ENCODE assay signal across 13 cellular contexts in genomic region chr4:87819281-87819919, GRCh38. TPM values are rescaled to one million over a fixed set of nuclear protein-coding genes. Genes with fewer than 3 reads are reported as not detected.
A peak's percentile ranks its signal among the peaks of the same experiment; 100 is the strongest.
DNase-seq lines count a peak whose midpoint lies in the region; ATAC-seq and TF ChIP-seq lines count a peak whose summit lies in the region.
"Had no signal": no experiment of that assay in that cellular context is flagged by ENCODE, and none has a peak within 500 bp of the region (broad histone marks: within the 10 kb centered on the region; RNA-seq: fewer than 3 reads in every experiment).

No MANE protein-coding gene starts in this region.

- DNase-seq in AG09319 (ENCODE audit: extremely low read depth, low read depth) (peak; percentile 5), M059J (ENCODE audit: low read depth) (peak; percentile 93), brain pericyte (ENCODE audit: low read depth, low spot score) (peak; percentile 16), kidney glomerular epithelial cell (lab: John Stamatoyannopoulos, UW) (peak; percentile 45), NAMALWA (ENCODE audit: low spot score) (no peak), dedifferentiated amniotic fluid mesenchymal stem cell (ENCODE audit: extremely low spot score) (no peak)
- DNase-seq in activated T-cell treated with anti-CD3 and anti-CD28 coated beads, Interleukin-2, amount 50 U/mL, for 48 hours: no peak
- DNase-seq: activated CD8-positive, alpha-beta T cell treated with anti-CD3 and anti-CD28 coated beads, Interleukin-2, amount 10 ng/mL, durations not matched to agents 7 days and 5 days; heart left ventricle; NCI-H1930; Right ventricle myocardium superior had no signal

- TF ChIP-seq CTCF in AG09319 (IDR thresholded peaks at IDR 0.05; ENCODE audit: low read depth, low read length): no peak

- no peak for ATAC-seq in HG03045 (IDR thresholded peaks at IDR 0.05; ENCODE audit: unreplicated experiment)
- ATAC-seq: activated CD8-positive, alpha-beta T cell treated with anti-CD3 and anti-CD28 coated beads, Interleukin-2, amount 10 ng/mL, durations not matched to agents 7 days and 5 days; heart left ventricle had no signal

RNA-seq across cellular contexts. Expression of gene MEPE, which starts 13.4 kb away (rescaled TPM):
- total RNA-seq in M059J (2014; rRNA removed; shearing (Covaris generic)): 0.07 TPM in 1 of 2 replicates, not detected in the other
- total RNA-seq: activated CD8-positive, alpha-beta T cell treated with anti-CD3 and anti-CD28 coated beads, Interleukin-2, amount 10 ng/mL, durations not matched to agents 7 days and 5 days; ascending aorta; heart left ventricle; Right ventricle myocardium superior had no signal

RNA-seq across cellular contexts. Expression of gene IBSP, which starts 20.0 kb away (rescaled TPM):
- not detected in 2 replicates for total RNA-seq in M059J (2014; rRNA removed; shearing (Covaris generic))
- total RNA-seq: activated CD8-positive, alpha-beta T cell treated with anti-CD3 and anti-CD28 coated beads, Interleukin-2, amount 10 ng/mL, durations not matched to agents 7 days and 5 days; ascending aorta; Right ventricle myocardium superior had no signal

Comparison
In these comparisons a context has a peak if more than half of its experiments do, and no peak if none do; other contexts are left out.
1. DNase-seq: peak in AG09319 (single experiment), M059J (single experiment), brain pericyte (single experiment) and kidney glomerular epithelial cell (single experiment); none in NAMALWA (single experiment), activated T-cell treated with anti-CD3 and anti-CD28 coated beads, Interleukin-2, amount 50 U/mL, for 48 hours (0 of 2) and dedifferentiated amniotic fluid mesenchymal stem cell (single experiment).